9 cellular contexts compared by ENCODE assay signal in the genomic region with DNA sequence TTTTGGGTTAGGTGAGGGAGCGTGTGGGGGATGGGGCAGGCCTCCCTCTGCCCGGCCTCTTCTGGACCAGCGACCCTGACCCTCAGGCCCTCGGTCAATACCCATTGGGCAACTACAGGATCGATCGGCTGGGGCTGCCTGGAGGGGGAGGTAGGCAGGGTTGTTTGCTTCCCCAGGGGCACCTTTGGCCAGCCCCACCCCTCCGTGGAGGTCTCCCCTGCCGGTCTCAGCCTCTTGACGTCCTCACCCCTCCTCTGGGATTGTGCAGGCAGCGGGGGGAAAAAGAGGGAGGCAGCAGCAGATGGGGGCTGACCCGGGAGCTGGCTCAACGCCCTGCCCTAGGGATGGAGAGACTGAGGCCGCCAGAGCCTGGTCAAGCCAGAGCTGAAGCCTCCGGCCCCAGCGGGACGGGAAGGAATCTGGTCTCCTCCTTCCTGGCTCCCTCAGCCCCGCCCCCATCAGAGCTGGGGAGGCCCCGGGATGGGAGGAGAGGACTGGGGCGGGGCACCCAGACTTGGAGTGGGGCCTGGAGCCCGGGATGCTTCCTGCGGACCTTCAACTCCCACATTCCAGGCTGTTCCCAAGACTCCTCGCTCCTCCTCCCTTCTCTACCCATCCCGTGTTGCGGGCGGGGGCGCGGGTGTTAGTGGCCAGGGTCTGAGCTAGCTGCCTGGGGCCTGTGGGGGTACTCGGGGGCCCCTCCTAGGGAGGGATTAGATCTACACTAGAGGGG. TPM values are rescaled to one million over a fixed set of nuclear protein-coding genes. Genes with fewer than 3 reads are reported as not detected.
A peak's percentile ranks its signal among the peaks of the same experiment; 100 is the strongest.
DNase-seq lines count a peak whose midpoint lies in the region; ATAC-seq, FAIRE-seq and TF ChIP-seq lines count a peak whose summit lies in the region.
"Had no signal": no experiment of that assay in that cellular context is flagged by ENCODE, and none has a peak within 500 bp of the region (broad histone marks: within the 10 kb centered on the region; RNA-seq: fewer than 3 reads in every experiment).

No MANE protein-coding gene starts in this region.

- no peaks in the 10 kb centered on the region for H4K20me1 ChIP-seq in astrocyte (ENCODE audit: insufficient read depth, low read length)

- ATAC-seq in sciatic nerve, result peak; percentile 93
- ATAC-seq in GM21367 (IDR thresholded peaks at IDR 0.05; ENCODE audit: unreplicated experiment), result no peak

- H3K27ac Mint-ChIP-seq in astrocyte (ENCODE audit: unreplicated experiment), result peak overlapping the region; percentile 80
- H3K27ac Mint-ChIP-seq in activated naive CD4-positive, alpha-beta T cell treated with anti-CD3 and anti-CD28 coated beads for 36 hours, result no peak overlapping the region
- H3K27ac Mint-ChIP-seq: memory B cell had no signal

- peak; percentile 98 for DNase-seq in GM03348 (ENCODE audit: low spot score)
- peak; percentile 89 for DNase-seq in astrocyte (ENCODE audit: low read depth)
- peak; percentile 98 for DNase-seq in hepatic stellate cell (ENCODE audit: low spot score)
- DNase-seq in sciatic nerve (ENCODE audit: low spot score), result peak; percentile 96
- no peak for DNase-seq in effector memory CD4-positive, alpha-beta T cell
- DNase-seq in activated T-cell treated with anti-CD3 and anti-CD28 coated beads, Interleukin-2, amount 50 U/mL, for 1 hour, result no peak
- no peak for DNase-seq in activated naive CD4-positive, alpha-beta T cell treated with anti-CD3 and anti-CD28 coated beads for 36 hours

- no peaks in the 10 kb centered on the region for H3K9me3 Mint-ChIP-seq in astrocyte (ENCODE audit: unreplicated experiment)
- no peaks in the 10 kb centered on the region for H3K9me3 Mint-ChIP-seq in activated naive CD4-positive, alpha-beta T cell treated with anti-CD3 and anti-CD28 coated beads for 36 hours
- H3K9me3 Mint-ChIP-seq: memory B cell had no signal

- no peaks in the 10 kb centered on the region for H3K79me2 ChIP-seq in astrocyte (ENCODE audit: insufficient read depth, low read length)

- H3K27ac ChIP-seq in astrocyte (ENCODE audit: low read depth, low read length), result peak overlapping the region; percentile 76
- H3K27ac ChIP-seq in effector memory CD4-positive, alpha-beta T cell (ENCODE audit: insufficient read depth, low read length, poor library complexity, severe bottlenecking), result no peak overlapping the region

- peak overlapping the region; percentile 67 for H3K4me3 Mint-ChIP-seq in astrocyte (ENCODE audit: unreplicated experiment)
- no peak overlapping the region for H3K4me3 Mint-ChIP-seq in activated naive CD4-positive, alpha-beta T cell treated with anti-CD3 and anti-CD28 coated beads for 36 hours
- H3K4me3 Mint-ChIP-seq: memory B cell had no signal

- peaks cover 2% of the 10 kb centered on the region for H3K27me3 Mint-ChIP-seq in astrocyte (ENCODE audit: low read depth, unreplicated experiment)
- H3K27me3 Mint-ChIP-seq in activated naive CD4-positive, alpha-beta T cell treated with anti-CD3 and anti-CD28 coated beads for 36 hours (ENCODE audit: low read depth), result peaks cover 3% of the 10 kb centered on the region

- TF ChIP-seq CTCF in astrocyte (IDR thresholded peaks at IDR 0.05; ENCODE audit: insufficient read depth, low read depth, low read length), result no peak

- intact Hi-C loops in sciatic nerve (cut with DNase I), result loop anchor here (10.0 kb wide), 1 partner anchor 49 kb away; no protein-coding TSS in a partner anchor
- intact Hi-C loops in activated naive CD4-positive, alpha-beta T cell treated with anti-CD3 and anti-CD28 coated beads for 36 hours (cut with micrococcal nuclease), result loop anchor here (1.0 kb wide), 2 partner anchors 21 to 46 kb away; no protein-coding TSS in a partner anchor

- H3K36me3 Mint-ChIP-seq in astrocyte (ENCODE audit: low read depth, unreplicated experiment), result no peaks in the 10 kb centered on the region
- H3K36me3 Mint-ChIP-seq in activated naive CD4-positive, alpha-beta T cell treated with anti-CD3 and anti-CD28 coated beads for 36 hours (ENCODE audit: low read depth), result no peaks in the 10 kb centered on the region
- H3K36me3 Mint-ChIP-seq: memory B cell had no signal

- H3K27me3 ChIP-seq in astrocyte (ENCODE audit: insufficient read depth, low read length), result no peaks in the 10 kb centered on the region
- H3K27me3 ChIP-seq in effector memory CD4-positive, alpha-beta T cell (replicated peaks; ENCODE audit: control insufficient read depth, insufficient read depth, low read length, poor library complexity, severe bottlenecking), result no peaks in the 10 kb centered on the region

- peak overlapping the region; percentile 81 for H3K4me2 ChIP-seq in astrocyte (ENCODE audit: low read length)

- CTCF ChIA-PET in activated naive CD4-positive, alpha-beta T cell treated with anti-CD3 and anti-CD28 coated beads for 36 hours (lab: Charles Lee), result interaction anchor here (1.0 to 16.8 kb wide), 4 partner anchors 9 to 46 kb away, joined by 3 to 496 read pairs (median 4); partner anchors contain the start of gene CDC42EP1

- no peaks in the 10 kb centered on the region for H3K9me3 ChIP-seq in astrocyte (ENCODE audit: insufficient read depth, low read depth, low read length)
- no peaks in the 10 kb centered on the region for H3K9me3 ChIP-seq in effector memory CD4-positive, alpha-beta T cell (ENCODE audit: control insufficient read depth, low read length)

- peak overlapping the region; percentile 78 for H2AFZ ChIP-seq in astrocyte (ENCODE audit: low read depth, low read length)

- no peak overlapping the region for H3K4me3 ChIP-seq in astrocyte (ENCODE audit: insufficient read depth, low read depth, low read length)
- no peak overlapping the region for H3K4me3 ChIP-seq in effector memory CD4-positive, alpha-beta T cell (ENCODE audit: insufficient read depth, low read depth, low read length, poor library complexity, severe bottlenecking)

- H3K9ac ChIP-seq in astrocyte (ENCODE audit: low read length), result peak overlapping the region; percentile 64

- no peak for FAIRE-seq in astrocyte (lab: Jason Lieb, UNC)

- no peaks in the 10 kb centered on the region for H3K36me3 ChIP-seq in astrocyte (ENCODE audit: insufficient read depth, low read length)
- H3K36me3 ChIP-seq in effector memory CD4-positive, alpha-beta T cell (ENCODE audit: control insufficient read depth, insufficient read depth, low read length), result no peaks in the 10 kb centered on the region

- H3K4me1 ChIP-seq in astrocyte (ENCODE audit: insufficient read depth, low read length), result peaks cover 30% of the 10 kb centered on the region
- H3K4me1 ChIP-seq in effector memory CD4-positive, alpha-beta T cell (ENCODE audit: control insufficient read depth, insufficient read depth, low read length, poor library complexity, severe bottlenecking), result peaks cover 16% of the 10 kb centered on the region

- peaks cover 21% of the 10 kb centered on the region for H3K4me1 Mint-ChIP-seq in astrocyte (ENCODE audit: low read depth, unreplicated experiment)
- peaks cover 17% of the 10 kb centered on the region for H3K4me1 Mint-ChIP-seq in activated naive CD4-positive, alpha-beta T cell treated with anti-CD3 and anti-CD28 coated beads for 36 hours (ENCODE audit: low read depth)

RNA-seq across cellular contexts. Expression of gene CDC42EP1, which starts 14.4 kb away (rescaled TPM):
- total RNA-seq in astrocyte, result 106 and 109 TPM in 2 replicates
- 83.1 TPM for total RNA-seq in sciatic nerve
- 1 to 10 TPM; 1.9 to 2.8 TPM for total RNA-seq in activated naive CD4-positive, alpha-beta T cell treated with anti-CD3 and anti-CD28 coated beads for 36 hours

RNA-seq across cellular contexts. Expression of gene CARD10, which starts 26.7 kb away (rescaled TPM):
- total RNA-seq in astrocyte (19.7 and 22.6 TPM in 2 replicates), sciatic nerve (31.6 TPM)
- not detected for total RNA-seq in activated naive CD4-positive, alpha-beta T cell treated with anti-CD3 and anti-CD28 coated beads for 36 hours

RNA-seq across cellular contexts. Expression of gene LGALS2, which starts 34.0 kb away (rescaled TPM):
- total RNA-seq in astrocyte (not detected in 2 replicates), sciatic nerve (not detected)
- total RNA-seq in activated naive CD4-positive, alpha-beta T cell treated with anti-CD3 and anti-CD28 coated beads for 36 hours, result not detected

RNA-seq across cellular contexts. Expression of gene MFNG, which starts 59.7 kb away (rescaled TPM):
- total RNA-seq in astrocyte (0.87 and 1.4 TPM in 2 replicates), sciatic nerve (22.3 TPM)
- 10 to 100 TPM; 83.1 to 90.9 TPM for total RNA-seq in activated naive CD4-positive, alpha-beta T cell treated with anti-CD3 and anti-CD28 coated beads for 36 hours

Comparison
In these comparisons a context has a peak if more than half of its experiments do, and no peak if none do; other contexts are left out.
1. DNase-seq: peak in GM03348 (single experiment), astrocyte (single experiment), hepatic stellate cell (single experiment) and sciatic nerve (single experiment); none in effector memory CD4-positive, alpha-beta T cell (0 of 3), activated T-cell treated with anti-CD3 and anti-CD28 coated beads, Interleukin-2, amount 50 U/mL, for 1 hour (single experiment) and activated naive CD4-positive, alpha-beta T cell treated with anti-CD3 and anti-CD28 coated beads for 36 hours (single experiment).
2. RNA of gene CDC42EP1, which starts 14.4 kb away (total RNA-seq): 106 to 109 TPM in astrocyte and 83.1 TPM in sciatic nerve (single experiment); 1.9 to 2.8 TPM in activated naive CD4-positive, alpha-beta T cell treated with anti-CD3 and anti-CD28 coated beads for 36 hours; every median in the first group is over 10 times any median in the second.
3. RNA of gene CARD10, which starts 26.7 kb away (total RNA-seq): 31.6 TPM in sciatic nerve (single experiment) and 19.7 to 22.6 TPM in astrocyte; not detected in activated naive CD4-positive, alpha-beta T cell treated with anti-CD3 and anti-CD28 coated beads for 36 hours; every median in the first group is over 10 times any median in the second.